In the genomic region with DNA sequence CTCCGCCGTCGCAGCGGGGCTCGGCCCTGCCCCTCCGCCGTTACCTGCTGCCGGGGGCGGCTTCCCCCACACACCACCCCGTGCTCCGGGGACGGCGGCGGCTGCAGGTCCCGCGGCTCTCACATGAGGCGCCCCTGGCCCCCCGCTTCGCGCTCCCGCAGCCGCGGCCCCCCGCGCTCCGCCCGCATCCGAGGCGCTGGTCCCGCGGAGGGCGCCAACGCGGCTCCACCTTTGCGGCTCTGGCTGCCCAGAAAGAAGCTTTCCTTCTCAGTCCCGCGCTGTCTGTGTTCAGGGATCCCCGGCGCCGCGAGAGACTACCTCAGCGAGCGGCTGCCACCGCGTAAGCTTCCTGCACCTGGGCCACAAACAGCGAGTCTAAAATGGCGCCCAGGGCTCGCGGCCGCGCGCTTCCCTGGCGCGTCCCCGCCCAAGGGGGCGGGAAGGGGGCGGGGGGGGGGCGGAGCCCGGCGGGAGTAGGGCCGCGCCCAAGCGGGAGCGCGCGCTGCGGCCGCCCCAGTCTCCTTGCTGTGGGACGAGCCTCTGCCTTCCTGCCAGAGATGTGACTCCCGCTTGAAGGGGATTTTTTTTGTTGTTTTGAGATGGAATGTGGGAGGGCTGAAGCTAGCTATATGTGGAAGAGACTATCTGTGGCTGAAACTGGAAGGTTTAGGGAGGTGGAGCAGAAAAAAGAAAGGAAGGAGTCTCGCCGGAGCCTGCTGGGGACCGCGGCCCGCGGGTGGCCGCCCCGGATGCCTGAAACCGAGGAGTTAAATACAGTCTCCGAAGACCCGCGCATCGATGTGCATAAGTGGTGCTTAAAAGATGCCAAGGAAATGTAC, we compare ENCODE assay signal across 8 cellular contexts. TPM values are rescaled to one million over a fixed set of nuclear protein-coding genes. Genes with fewer than 3 reads are reported as not detected.
DNase-seq lines count a peak whose midpoint lies in the region; ATAC-seq and TF ChIP-seq lines count a peak whose summit lies in the region.

FBXL3 (minus strand) TSS at position 377 of the 839 bp plus-strand sequence. CDS start 5,299 bp downstream, outside the sequence.

- peak within 1 kb of the TSS; percentile 93 to 100 (median 98) for H3K4me3 Mint-ChIP-seq in naive thymus-derived CD4-positive, alpha-beta T cell
- H3K4me3 Mint-ChIP-seq in stimulated activated memory B cell treated with anti-CD40 and anti-IgM and Interleukin-4, amounts not matched to agents 10 μg/mL and 1 μg/mL and 100 μg/mL, for 72 hours: peak within 1 kb of the TSS; percentile 98

- peaks cover 36 to 61% (median 51%) of the 10 kb centered on the region in 7 donors for H3K4me1 Mint-ChIP-seq in naive thymus-derived CD4-positive, alpha-beta T cell
- H3K4me1 Mint-ChIP-seq in stimulated activated memory B cell treated with anti-CD40 and anti-IgM and Interleukin-4, amounts not matched to agents 10 μg/mL and 1 μg/mL and 100 μg/mL, for 72 hours: peaks cover 43% of the 10 kb centered on the region

- no peaks in the 10 kb centered on the region for H3K9me3 ChIP-seq in DND-41 (ENCODE audit: insufficient read depth, low read length, severe bottlenecking)
- no peaks in the 10 kb centered on the region for H3K9me3 ChIP-seq in naive thymus-derived CD4-positive, alpha-beta T cell (ENCODE audit: control insufficient read depth in 2 of 3, low read length in 3 of 3)

- intact Hi-C loops in naive thymus-derived CD4-positive, alpha-beta T cell (cut with micrococcal nuclease): loop anchor here (1.0 to 10.0 kb wide), 16 partner anchors 8 to 1482 kb away; partner anchors contain the start of genes CLN5 (in 2 of the 2), UCHL3 (in 2 of the 2), KCTD12 (in 1 of the 2) and MYCBP2 (in 1 of the 2)

- H3K79me2 ChIP-seq in DND-41 (ENCODE audit: insufficient read depth, low read length): peaks cover 48% of the 10 kb centered on the region
- H3K79me2 ChIP-seq in KMS-11 (ENCODE audit: insufficient read depth, low read depth): peaks cover 43% of the 10 kb centered on the region

- peaks cover 0 to 2% (median 0%) of the 10 kb centered on the region in 11 donors for H3K9me3 Mint-ChIP-seq in naive thymus-derived CD4-positive, alpha-beta T cell
- no peaks in the 10 kb centered on the region for H3K9me3 Mint-ChIP-seq in stimulated activated memory B cell treated with anti-CD40 and anti-IgM and Interleukin-4, amounts not matched to agents 10 μg/mL and 1 μg/mL and 100 μg/mL, for 72 hours

- POLR2A ChIA-PET in naive thymus-derived CD4-positive, alpha-beta T cell (lab: Charles Lee): interaction anchor here (0.6 to 7.2 kb wide), 21 partner anchors 9 to 1429 kb away, joined by 3 to 170 read pairs (median 5); partner anchors contain the start of genes CLN5, KCTD12 and MYCBP2

- DNase-seq in DND-41 (peak; percentile 88), RPMI8226 (peak; percentile 85), fibroblast of gingiva (ENCODE audit: low read depth) (peak; percentile 94)
- peak; percentile 63 to 80 for DNase-seq in activated T-helper 1 cell treated with anti-CD3 and anti-CD28 coated beads, Interleukin-2, amount 50 U/mL, for 16 hours (ENCODE audit: low read depth in 1 of 2, low spot score in 1 of 2)
- DNase-seq in naive thymus-derived CD4-positive, alpha-beta T cell: peak; percentile 77 to 88 (median 84)

- TF ChIP-seq CTCF in DND-41 (IDR thresholded peaks at IDR 0.05; ENCODE audit: borderline replicate concordance, extremely low read depth, low read length, poor library complexity, severe bottlenecking) (no peak), KMS-11 (conservative IDR thresholded peaks at IDR 0.05; ENCODE audit: low read depth, low read length) (no peak)

- H4K20me1 ChIP-seq in DND-41 (ENCODE audit: insufficient read depth, low read length) (peaks cover 44% of the 10 kb centered on the region), KMS-11 (ENCODE audit: insufficient read depth) (peaks cover 5% of the 10 kb centered on the region)

- CTCF ChIA-PET in naive thymus-derived CD4-positive, alpha-beta T cell (lab: Charles Lee): interaction anchor here (0.9 to 1.8 kb wide), 2 partner anchors 25 to 35 kb away, joined by 3 to 7 read pairs; partner anchors contain the start of gene CLN5

- peak within 1 kb of the TSS; percentile 100 for H3K9ac ChIP-seq in DND-41 (ENCODE audit: low read depth, low read length)
- peak within 1 kb of the TSS; percentile 94 for H3K9ac ChIP-seq in KMS-11

- H3K36me3 ChIP-seq in DND-41 (ENCODE audit: insufficient read depth, low read length): peaks cover 20% of the 10 kb centered on the region
- no peaks in the 10 kb centered on the region for H3K36me3 ChIP-seq in KMS-11 (ENCODE audit: insufficient read depth)
- no peaks in the 10 kb centered on the region for H3K36me3 ChIP-seq in naive thymus-derived CD4-positive, alpha-beta T cell (ENCODE audit: control insufficient read depth in 2 of 3, insufficient read depth in 3 of 3, low read length in 3 of 3)

- H3K27me3 ChIP-seq in DND-41 (ENCODE audit: insufficient read depth, low read length, poor library complexity) (no peaks in the 10 kb centered on the region), KMS-11 (ENCODE audit: insufficient read depth, low read depth) (no peaks in the 10 kb centered on the region)
- no peaks in the 10 kb centered on the region for H3K27me3 ChIP-seq in naive thymus-derived CD4-positive, alpha-beta T cell (ENCODE audit: control insufficient read depth in 2 of 2, insufficient read depth in 2 of 2, low read length in 2 of 2)

- H3K27ac Mint-ChIP-seq in naive thymus-derived CD4-positive, alpha-beta T cell: peak within 1 kb of the TSS; percentile 92 to 99 (median 94)
- peak within 1 kb of the TSS; percentile 90 for H3K27ac Mint-ChIP-seq in stimulated activated memory B cell treated with anti-CD40 and anti-IgM and Interleukin-4, amounts not matched to agents 10 μg/mL and 1 μg/mL and 100 μg/mL, for 72 hours

- H3K4me3 ChIP-seq in DND-41 (ENCODE audit: low read depth in 1 of 2, low read length in 2 of 2) (peak within 1 kb of the TSS; percentile 87 to 95; a peak in 3 of 4 replicates), KMS-11 (IDR thresholded peaks at IDR 0.05; ENCODE audit: insufficient read depth, low read depth, low read length) (no peak within 1 kb of the TSS)
- peak within 1 kb of the TSS; percentile 87 for H3K4me3 ChIP-seq in naive thymus-derived CD4-positive, alpha-beta T cell (ENCODE audit: low read length)

- H3K27me3 Mint-ChIP-seq in naive thymus-derived CD4-positive, alpha-beta T cell: peaks cover 0 to 6% (median 3%) of the 10 kb centered on the region in 5 donors
- no peaks in the 10 kb centered on the region for H3K27me3 Mint-ChIP-seq in stimulated activated memory B cell treated with anti-CD40 and anti-IgM and Interleukin-4, amounts not matched to agents 10 μg/mL and 1 μg/mL and 100 μg/mL, for 72 hours

- H3K4me2 ChIP-seq in DND-41 (ENCODE audit: insufficient read depth, low read length): peak within 1 kb of the TSS; percentile 95
- peak within 1 kb of the TSS; percentile 74 for H3K4me2 ChIP-seq in KMS-11

- ATAC-seq in DND-41 (ENCODE audit: insufficient read depth, low read depth) (peak; percentile 73), GM21786 (IDR thresholded peaks at IDR 0.05; ENCODE audit: unreplicated experiment) (peak; percentile 51)
- ATAC-seq in naive thymus-derived CD4-positive, alpha-beta T cell: peak; percentile 90
- ATAC-seq in stimulated activated memory B cell treated with anti-CD40 and anti-IgM and Interleukin-4, amounts not matched to agents 10 μg/mL and 1 μg/mL and 100 μg/mL, for 72 hours: peak; percentile 86

- peak within 1 kb of the TSS; percentile 95 for H3K27ac ChIP-seq in DND-41 (ENCODE audit: low read length)
- H3K27ac ChIP-seq in KMS-11: peak within 1 kb of the TSS; percentile 95
- peak within 1 kb of the TSS; percentile 100 for H3K27ac ChIP-seq in naive thymus-derived CD4-positive, alpha-beta T cell (ENCODE audit: low read depth, low read length)

- peaks cover 54% of the 10 kb centered on the region for H3K4me1 ChIP-seq in DND-41 (ENCODE audit: insufficient read depth, low read length)
- H3K4me1 ChIP-seq in KMS-11 (ENCODE audit: low read depth, poor library complexity, severe bottlenecking): peaks cover 31% of the 10 kb centered on the region
- H3K4me1 ChIP-seq in naive thymus-derived CD4-positive, alpha-beta T cell (ENCODE audit: control insufficient read depth in 2 of 2, insufficient read depth in 2 of 2, low read length in 2 of 2): peaks cover 30 to 35% of the 10 kb centered on the region in 2 donors

- H3K36me3 Mint-ChIP-seq in naive thymus-derived CD4-positive, alpha-beta T cell: peaks cover 0 to 14% (median 7%) of the 10 kb centered on the region in 5 donors
- H3K36me3 Mint-ChIP-seq in stimulated activated memory B cell treated with anti-CD40 and anti-IgM and Interleukin-4, amounts not matched to agents 10 μg/mL and 1 μg/mL and 100 μg/mL, for 72 hours: peaks cover 10% of the 10 kb centered on the region

- H2AFZ ChIP-seq in DND-41 (ENCODE audit: low read depth, low read length): peak within 1 kb of the TSS; percentile 95
- peak within 1 kb of the TSS; percentile 71 for H2AFZ ChIP-seq in KMS-11 (ENCODE audit: low read depth)

RNA-seq across cellular contexts. Expression of gene FBXL3, which starts in this region (rescaled TPM):
- 10 to 100 TPM; 44.2 to 94.2 (median 70.8) TPM for total RNA-seq in naive thymus-derived CD4-positive, alpha-beta T cell
- polyA plus RNA-seq in naive thymus-derived CD4-positive, alpha-beta T cell: 10 to 100 TPM; 42.0 to 57.0 TPM
